ENCODE assay signal across 9 cellular contexts in the genomic region with DNA sequence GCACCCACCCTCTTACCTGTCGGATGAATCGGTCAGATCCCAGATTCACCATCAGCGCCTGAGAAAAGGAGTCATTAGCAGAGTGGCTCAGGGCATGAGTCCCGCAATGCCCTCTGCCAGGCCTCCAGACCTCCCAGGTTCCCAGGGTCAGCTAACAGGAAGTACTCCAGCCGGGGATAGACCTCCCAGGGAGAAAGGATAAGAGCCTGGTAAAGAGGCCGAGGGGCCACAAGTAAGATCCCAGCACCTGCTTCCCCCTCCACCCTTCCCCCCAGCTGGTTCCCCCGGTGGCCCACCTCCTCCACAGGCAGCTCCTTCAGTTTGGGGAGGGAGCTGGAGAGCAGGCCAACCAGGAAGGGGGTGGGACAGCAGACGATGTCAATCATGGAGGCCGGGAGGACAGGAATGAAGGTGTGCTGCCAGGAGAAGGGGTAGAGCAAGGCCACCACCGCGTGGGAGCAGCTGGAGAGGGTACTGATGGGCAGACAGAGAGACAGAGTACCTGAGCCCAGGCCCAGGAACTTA. TPM values are rescaled to one million over a fixed set of nuclear protein-coding genes. Genes with fewer than 3 reads are reported as not detected.
DNase-seq lines count a peak whose midpoint lies in the region; ATAC-seq and TF ChIP-seq lines count a peak whose summit lies in the region.
"Had no signal": no experiment of that assay in that cellular context is flagged by ENCODE, and none has a peak within 500 bp of the region (broad histone marks: within the 10 kb centered on the region; RNA-seq: fewer than 3 reads in every experiment).

No MANE protein-coding gene starts in this region.

- intact Hi-C loops in tibial artery (cut with DNase I; ENCODE audit: low total_unique reads) = no loop called here

- TF ChIP-seq CTCF in RWPE2 (IDR thresholded peaks at IDR 0.05; ENCODE audit: poor library complexity, severe bottlenecking) (no peak), tibial artery (IDR thresholded peaks at IDR 0.05) (no peak)

- peak; percentile 46 for DNase-seq in RWPE2 (ENCODE audit: low spot score)
- DNase-seq in tibial artery = peak in 1 of 2 donors; percentile 56
- DNase-seq in activated CD4-positive, alpha-beta T cell treated with anti-CD3 and anti-CD28 coated beads for 1 hour = no peak
- DNase-seq in activated T-cell treated with anti-CD3 and anti-CD28 coated beads, Interleukin-2, amount 50 U/mL, for 4 hours = no peak
- DNase-seq: MG63; stimulated activated naive CD4-positive, alpha-beta T cell treated with Interleukin-2 at 50 U/mL for 16 hours had no signal

- H3K9me3 ChIP-seq in RWPE2 (ENCODE audit: severe bottlenecking) (no peaks in the 10 kb centered on the region), muscle layer of duodenum (ENCODE audit: control insufficient read depth in 1 of 2, low read length in 2 of 2) (no peaks in the 10 kb centered on the region), tibial artery (no peaks in the 10 kb centered on the region)
- H3K9me3 ChIP-seq: MG63 had no signal

- H3K27me3 ChIP-seq in RWPE2 (ENCODE audit: insufficient read depth, poor library complexity, severe bottlenecking) (no peaks in the 10 kb centered on the region), muscle layer of duodenum (ENCODE audit: low read depth, low read length) (no peaks in the 10 kb centered on the region), tibial artery (no peaks in the 10 kb centered on the region)
- H3K27me3 ChIP-seq: MG63 had no signal

- no peak overlapping the region for H3K4me3 ChIP-seq in RWPE2 (ENCODE audit: severe bottlenecking)
- no peak overlapping the region for H3K4me3 ChIP-seq in muscle layer of duodenum (ENCODE audit: low read depth in 1 of 2, low read length in 2 of 2)
- H3K4me3 ChIP-seq in tibial artery = no peak overlapping the region
- H3K4me3 ChIP-seq: MG63 had no signal

- peaks cover 10% of the 10 kb centered on the region for H3K36me3 Mint-ChIP-seq in activated T-cell treated with anti-CD3 and anti-CD28 coated beads, Interleukin-2, amount 50 U/mL, for 4 hours (ENCODE audit: insufficient read depth)

- H3K4me1 ChIP-seq in RWPE2 (ENCODE audit: insufficient read depth, poor library complexity, severe bottlenecking) (peaks cover 9% of the 10 kb centered on the region), muscle layer of duodenum (ENCODE audit: control insufficient read depth in 1 of 2, insufficient read depth in 2 of 2, low read length in 2 of 2) (peaks cover 0 to 13% of the 10 kb centered on the region in 2 donors), tibial artery (peaks cover 0 to 26% (median 8%) of the 10 kb centered on the region in 4 donors)

- H3K4me3 Mint-ChIP-seq in activated T-cell treated with anti-CD3 and anti-CD28 coated beads, Interleukin-2, amount 50 U/mL, for 4 hours = no peak overlapping the region

- ATAC-seq in RWPE2 (ENCODE audit: low read depth) = no peak
- ATAC-seq in activated T-cell treated with anti-CD3 and anti-CD28 coated beads, Interleukin-2, amount 50 U/mL, for 4 hours = no peak
- ATAC-seq in HG03108 (IDR thresholded peaks at IDR 0.05; ENCODE audit: unreplicated experiment) = no peak

- H3K36me3 ChIP-seq in RWPE2 (ENCODE audit: low read depth) (peaks cover 93% of the 10 kb centered on the region), muscle layer of duodenum (ENCODE audit: control insufficient read depth in 1 of 2, insufficient read depth in 2 of 2, low read length in 2 of 2) (peaks cover 44 to 69% of the 10 kb centered on the region in 2 donors), tibial artery (peaks cover 59 to 100% (median 80%) of the 10 kb centered on the region in 3 donors)

- no peaks in the 10 kb centered on the region for H3K9me3 Mint-ChIP-seq in activated T-cell treated with anti-CD3 and anti-CD28 coated beads, Interleukin-2, amount 50 U/mL, for 4 hours

- H3K27ac ChIP-seq in RWPE2 (ENCODE audit: poor library complexity, severe bottlenecking) (peak overlapping the region; percentile 46), cingulate gyrus (ENCODE audit: low read depth, low read length) (peak overlapping the region; percentile 94), muscle layer of duodenum (ENCODE audit: low read length) (peak overlapping the region; percentile 27), tibial artery (peak overlapping the region; percentile 45 to 93)

- no peaks in the 10 kb centered on the region for H3K4me1 Mint-ChIP-seq in activated T-cell treated with anti-CD3 and anti-CD28 coated beads, Interleukin-2, amount 50 U/mL, for 4 hours (ENCODE audit: low read depth)

- H3K27me3 Mint-ChIP-seq in activated T-cell treated with anti-CD3 and anti-CD28 coated beads, Interleukin-2, amount 50 U/mL, for 4 hours (ENCODE audit: low read depth) = no peaks in the 10 kb centered on the region

RNA-seq across cellular contexts. Expression of a gene that starts 16.4 kb away (rescaled TPM):
- 1,000 to 10,000 TPM; 1,340 to 1,866 (median 1,663) TPM for total RNA-seq in activated T-cell treated with anti-CD3 and anti-CD28 coated beads, Interleukin-2, amount 50 U/mL, for 4 hours

RNA-seq across cellular contexts. Expression of a gene that starts 16.5 kb away (rescaled TPM):
- 1 to 10 TPM; 4.0 to 8.3 (median 6.7) TPM for total RNA-seq in activated T-cell treated with anti-CD3 and anti-CD28 coated beads, Interleukin-2, amount 50 U/mL, for 4 hours

Comparison
In these comparisons a context has a peak if more than half of its experiments do, and no peak if none do; other contexts are left out.
1. H3K27ac ChIP-seq: peak in every context shown above with its lines; median percentile 94 in cingulate gyrus; 69 in tibial artery; 46 in RWPE2; 27 in muscle layer of duodenum.